In the genomic region with DNA sequence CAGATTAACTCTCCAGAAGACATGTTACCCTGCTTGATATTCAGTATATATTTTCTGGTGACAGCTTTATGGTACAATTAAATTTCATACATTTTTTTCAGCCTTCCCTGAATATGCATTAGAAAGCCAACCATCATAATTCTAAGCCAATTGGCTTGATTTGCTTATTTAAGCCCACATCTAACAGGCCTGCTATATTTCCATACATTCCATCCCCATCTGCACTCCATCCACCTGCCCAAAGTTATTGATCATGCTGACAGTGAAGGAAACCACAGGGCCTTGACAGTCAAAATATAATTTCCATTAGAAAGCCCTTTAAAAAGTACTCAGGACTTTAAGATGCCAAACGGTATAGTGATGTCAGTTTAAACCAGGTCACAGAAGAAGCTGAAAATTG, we compare ENCODE assay signal across 27 cellular contexts.
"Had no signal": no experiment of that assay in that cellular context is flagged by ENCODE, and none has a peak within 500 bp of the region (broad histone marks: within the 10 kb centered on the region; RNA-seq: fewer than 3 reads in every experiment).

No MANE protein-coding gene starts in this region.

- H3K27ac ChIP-seq: epithelial cell of prostate, foreskin keratinocyte, gastroesophageal sphincter, heart left ventricle, hepatocyte, left lung, neutrophil, pancreas, right lobe of liver, thoracic aorta, tibial nerve, upper lobe of left lung had no signal

- H2AFZ ChIP-seq: hepatocyte had no signal

- H3K27me3 Mint-ChIP-seq: dendritic cell treated with granulocyte-macrophage colony-stimulating factor and Interleukin-4, amounts not matched to agents 40 ng/mL and 50 ng/mL, for 4 days had no signal

- H3K36me3 Mint-ChIP-seq: naive thymus-derived CD4-positive, alpha-beta T cell; stimulated activated naive B cell treated with anti-CD40 and anti-IgM and Interleukin-4, amounts not matched to agents 10 μg/mL and 1 μg/mL and 100 μg/mL, for 72 hours had no signal

- H3K4me3 ChIP-seq: gastroesophageal sphincter, heart left ventricle, hepatocyte, left lung, pancreas, right lobe of liver, thoracic aorta, tibial nerve, upper lobe of left lung had no signal

- H3K9me3 Mint-ChIP-seq: stimulated activated naive CD8-positive, alpha-beta T cell treated with anti-CD3 and anti-CD28 coated beads, Interleukin-15, Interleukin-2, amounts not matched to agents 100 ng/mL and 50 ng/mL, for 24 hours had no signal

- H3K27ac Mint-ChIP-seq: dendritic cell treated with granulocyte-macrophage colony-stimulating factor and Interleukin-4, amounts not matched to agents 40 ng/mL and 50 ng/mL, for 4 days; endodermal cell; naive thymus-derived CD4-positive, alpha-beta T cell; stimulated activated naive B cell treated with anti-CD40 and anti-IgM and Interleukin-4, amounts not matched to agents 10 μg/mL and 1 μg/mL and 100 μg/mL, for 72 hours; stimulated activated naive CD8-positive, alpha-beta T cell treated with anti-CD3 and anti-CD28 coated beads, Interleukin-15, Interleukin-2, amounts not matched to agents 100 ng/mL and 50 ng/mL, for 24 hours had no signal

- DNase-seq: effector CD8-positive, alpha-beta T cell; endodermal cell; foreskin keratinocyte; heart left ventricle; kidney; left cardiac atrium; left lung; mesendoderm; midbrain; naive thymus-derived CD4-positive, alpha-beta T cell; pancreas; retina; right lobe of liver; small intestine; stimulated activated CD4-positive, alpha-beta T cell treated with anti-CD3 and anti-CD28 coated beads, Interleukin-15, amount 100 ng/mL, for 24 hours; stimulated activated CD4-positive, alpha-beta T cell treated with anti-CD3 and anti-CD28 coated beads, Interleukin-2, amount 100 ng/mL, for 48 hours; stimulated activated naive B cell treated with anti-CD40 and anti-IgM and Interleukin-4, amounts not matched to agents 10 μg/mL and 1 μg/mL and 100 μg/mL, for 72 hours; upper lobe of left lung had no signal

- H3K36me3 ChIP-seq: gastroesophageal sphincter, heart left ventricle, left lung, neutrophil, pancreas, right lobe of liver, thoracic aorta, tibial nerve, upper lobe of left lung had no signal

- H3K4me3 Mint-ChIP-seq: dendritic cell treated with granulocyte-macrophage colony-stimulating factor and Interleukin-4, amounts not matched to agents 40 ng/mL and 50 ng/mL, for 4 days; endodermal cell; naive thymus-derived CD4-positive, alpha-beta T cell; stimulated activated naive B cell treated with anti-CD40 and anti-IgM and Interleukin-4, amounts not matched to agents 10 μg/mL and 1 μg/mL and 100 μg/mL, for 72 hours; stimulated activated naive CD8-positive, alpha-beta T cell treated with anti-CD3 and anti-CD28 coated beads, Interleukin-15, Interleukin-2, amounts not matched to agents 100 ng/mL and 50 ng/mL, for 24 hours had no signal

- H3K4me1 Mint-ChIP-seq: endodermal cell; naive thymus-derived CD4-positive, alpha-beta T cell; stimulated activated naive B cell treated with anti-CD40 and anti-IgM and Interleukin-4, amounts not matched to agents 10 μg/mL and 1 μg/mL and 100 μg/mL, for 72 hours had no signal

- H3K4me2 ChIP-seq: hepatocyte had no signal

- H3K27me3 ChIP-seq: gastroesophageal sphincter, hepatocyte, left lung, neutrophil, pancreas, right lobe of liver, tibial nerve, upper lobe of left lung had no signal

- H3K4me1 ChIP-seq: foreskin keratinocyte, gastroesophageal sphincter, heart left ventricle, left lung, pancreas, right lobe of liver, tibial nerve, upper lobe of left lung had no signal

- ATAC-seq: esophagus mucosa; foreskin keratinocyte; gastroesophageal sphincter; heart left ventricle; left cardiac atrium; left lung; naive thymus-derived CD4-positive, alpha-beta T cell; pancreas; right lobe of liver; stimulated activated naive B cell treated with anti-CD40 and anti-IgM and Interleukin-4, amounts not matched to agents 10 μg/mL and 1 μg/mL and 100 μg/mL, for 72 hours had no signal

- H3K9me3 ChIP-seq: gastroesophageal sphincter, heart left ventricle, left lung, neutrophil, pancreas, right lobe of liver, thoracic aorta, tibial nerve, upper lobe of left lung had no signal
